Comparison of ENCODE assay signal across 8 cellular contexts in the genomic region with DNA sequence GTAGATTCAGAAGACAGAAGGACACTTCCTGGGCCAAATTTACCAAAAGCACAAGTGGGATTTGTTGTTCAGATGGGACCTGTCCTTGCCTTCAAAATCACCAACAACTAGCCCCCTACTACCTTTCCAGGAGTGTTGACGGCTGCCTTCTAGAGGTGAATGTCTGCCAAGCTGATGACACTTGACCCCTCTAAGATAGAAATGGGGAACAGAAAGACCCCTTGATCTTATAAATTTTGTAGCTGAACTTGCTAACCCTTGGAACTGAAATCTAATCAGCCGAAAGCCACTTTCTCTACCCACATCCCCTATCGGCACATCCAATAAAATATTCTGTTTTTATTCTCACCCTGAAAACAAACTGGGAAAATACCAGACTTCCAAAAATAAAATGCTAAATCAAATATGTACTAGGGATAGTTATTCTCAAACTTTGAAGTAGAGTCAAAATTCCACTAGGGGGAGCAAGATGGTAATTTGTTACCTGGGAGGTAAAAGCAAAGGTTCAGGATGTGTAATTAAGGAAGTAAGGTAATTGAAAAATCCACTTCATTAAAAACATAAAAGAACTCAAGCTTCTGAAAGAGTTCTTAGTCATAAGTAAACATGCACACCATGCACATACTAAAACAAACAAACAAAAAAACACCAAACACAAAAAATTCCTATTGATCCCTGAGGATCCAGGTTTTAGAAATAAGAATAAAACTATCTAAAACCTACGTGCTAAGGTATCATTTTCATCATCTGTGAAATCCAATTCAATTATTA.
A peak's percentile ranks its signal among the peaks of the same experiment; 100 is the strongest.
DNase-seq lines count a peak whose midpoint lies in the region; ATAC-seq and TF ChIP-seq lines count a peak whose summit lies in the region.

No MANE protein-coding gene starts in this region.

- H3K9me3 ChIP-seq in H9 (ENCODE audit: control insufficient read depth, low read depth, low read length) (no peaks in the 10 kb centered on the region), right atrium auricular region (no peaks in the 10 kb centered on the region), spleen (no peaks in the 10 kb centered on the region)

- no peak overlapping the region for H2AK5ac ChIP-seq in H9 (ENCODE audit: insufficient read length, low read length)

- no peak overlapping the region for H2BK120ac ChIP-seq in H9 (ENCODE audit: low read depth, low read length, poor library complexity, severe bottlenecking)

- no peaks in the 10 kb centered on the region for H4K20me1 ChIP-seq in H9 (ENCODE audit: control insufficient read depth, insufficient read depth, insufficient read length)

- DNase-seq in activated CD4-positive, alpha-beta T cell treated with anti-CD3 and anti-CD28 coated beads, Interleukin-2, amount 10 ng/mL, durations not matched to agents 7 days and 5 days, result peak; percentile 41
- DNase-seq in activated CD4-positive, alpha-beta T cell treated with anti-CD3 and anti-CD28 coated beads for 4 hours, result no peak
- no peak for DNase-seq in H9
- peak; percentile 62 for DNase-seq in NCI-H2029 treated with DMSO at 0.1 percent for 48 hours (lab: John Stamatoyannopoulos, UW)
- no peak for DNase-seq in activated naive CD4-positive, alpha-beta T cell treated with anti-CD3 and anti-CD28 coated beads, Interleukin-2, amount 50 U/mL, for 72 hours (ENCODE audit: low spot score in 2 of 2)
- no peak for DNase-seq in right atrium auricular region (ENCODE audit: low spot score)
- no peak for DNase-seq in spleen
- no peak for DNase-seq in Ammon's horn (ENCODE audit: low spot score)

- H4K8ac ChIP-seq in H9 (replicated peaks; ENCODE audit: insufficient read length, low read depth, low read length), result no peak overlapping the region

- H3K27me3 ChIP-seq in H9 (ENCODE audit: insufficient read depth, low read length) (no peaks in the 10 kb centered on the region), right atrium auricular region (no peaks in the 10 kb centered on the region), spleen (replicated peaks in 1 of 7) (no peaks in the 10 kb centered on the region)

- H3K79me2 ChIP-seq in H9 (ENCODE audit: insufficient read depth, low read length), result no peaks in the 10 kb centered on the region

- no peak overlapping the region for H3K14ac ChIP-seq in H9 (ENCODE audit: insufficient read depth, low read length)

- WGBS in H9 (ENCODE audit: extremely low coverage, insufficient read length, low lambda C conversion rate), result no CpG with 5 or more reads among the region's 4 CpGs
- WGBS in spleen, 5 donors, result 32 to 54% (median 44%) methylated on average over 4 of the region's 4 CpGs

- peaks cover 79% of the 10 kb centered on the region for H3K4me1 Mint-ChIP-seq in activated CD4-positive, alpha-beta T cell treated with anti-CD3 and anti-CD28 coated beads, Interleukin-2, amount 10 ng/mL, durations not matched to agents 7 days and 5 days
- peaks cover 5 to 10% of the 10 kb centered on the region in 2 experiments; a peak in 2 of 4 replicates for H3K4me1 Mint-ChIP-seq in H9

- no peak overlapping the region for H2AFZ ChIP-seq in H9 (ENCODE audit: low read length)

- TF ChIP-seq CTCF in H9 (conservative IDR thresholded peaks at IDR 0.05) (peak; percentile 81), right atrium auricular region (IDR thresholded peaks at IDR 0.05) (peak; percentile 58 to 81), spleen (IDR thresholded peaks at IDR 0.05 in 8 of 11, conservative IDR thresholded peaks at IDR 0.05 in 3 of 11) (peak; percentile 59 to 82 (median 76))

- H2BK15ac ChIP-seq in H9 (ENCODE audit: low read depth, low read length), result no peak overlapping the region

- H3K4ac ChIP-seq in H9 (ENCODE audit: low read depth, low read length), result no peak overlapping the region

- H3K56ac ChIP-seq in H9 (ENCODE audit: insufficient read length, low read depth, low read length), result no peak overlapping the region

- H3K4me3 ChIP-seq in right atrium auricular region (no peak overlapping the region), spleen (no peak overlapping the region)

- H2BK20ac ChIP-seq in H9 (ENCODE audit: low read depth, low read length, poor library complexity, severe bottlenecking), result no peak overlapping the region

- H2BK12ac ChIP-seq in H9 (ENCODE audit: insufficient read length, low read depth, low read length), result no peak overlapping the region

- H3K9ac ChIP-seq in H9 (ENCODE audit: extremely low read depth, insufficient read length, low read length), result no peak overlapping the region

- H3K18ac ChIP-seq in H9 (ENCODE audit: insufficient read length, low read depth, low read length), result no peak overlapping the region

- no peak overlapping the region for H3T11ph ChIP-seq in H9 (ENCODE audit: low read length)

- H3K4me2 ChIP-seq in H9 (ENCODE audit: insufficient read depth, insufficient read length, low read length), result no peak overlapping the region

- H4K91ac ChIP-seq in H9 (ENCODE audit: insufficient read length, low read depth, low read length), result no peak overlapping the region

- peak overlapping the region; percentile 4 for H3K4me3 Mint-ChIP-seq in activated CD4-positive, alpha-beta T cell treated with anti-CD3 and anti-CD28 coated beads, Interleukin-2, amount 10 ng/mL, durations not matched to agents 7 days and 5 days
- H3K4me3 Mint-ChIP-seq in H9, result no peak overlapping the region

- CTCF ChIA-PET in activated CD4-positive, alpha-beta T cell treated with anti-CD3 and anti-CD28 coated beads, Interleukin-2, amount 10 ng/mL, durations not matched to agents 7 days and 5 days (lab: Charles Lee), result interaction anchor here (0.9 to 2.2 kb wide), 12 partner anchors 13 to 187 kb away, joined by 3 to 8 read pairs (median 4); no protein-coding TSS in a partner anchor

- no peaks in the 10 kb centered on the region for H3K79me1 ChIP-seq in H9 (ENCODE audit: insufficient read depth, low read depth, low read length, poor library complexity, severe bottlenecking)

- no peaks in the 10 kb centered on the region for H3K23me2 ChIP-seq in H9 (ENCODE audit: insufficient read length, low read depth, low read length, poor library complexity, severe bottlenecking)

- POLR2A ChIA-PET in activated CD4-positive, alpha-beta T cell treated with anti-CD3 and anti-CD28 coated beads, Interleukin-2, amount 10 ng/mL, durations not matched to agents 7 days and 5 days (lab: Charles Lee), result interaction anchor here (0.6 to 0.9 kb wide), 2 partner anchors 46 to 117 kb away, joined by 3 to 5 read pairs; no protein-coding TSS in a partner anchor

- ATAC-seq in activated naive CD4-positive, alpha-beta T cell treated with anti-CD3 and anti-CD28 coated beads, Interleukin-2, amount 50 U/mL, for 72 hours, result peak; percentile 48 to 52

- no peaks in the 10 kb centered on the region for H3K27me3 Mint-ChIP-seq in activated CD4-positive, alpha-beta T cell treated with anti-CD3 and anti-CD28 coated beads, Interleukin-2, amount 10 ng/mL, durations not matched to agents 7 days and 5 days
- H3K27me3 Mint-ChIP-seq in H9 (ENCODE audit: low read depth), result no peaks in the 10 kb centered on the region; the same call in 1 of the 2 replicates

- no peak overlapping the region for H2BK5ac ChIP-seq in H9 (ENCODE audit: insufficient read length, low read length)

- peak overlapping the region; percentile 58 for H3K27ac Mint-ChIP-seq in activated CD4-positive, alpha-beta T cell treated with anti-CD3 and anti-CD28 coated beads, Interleukin-2, amount 10 ng/mL, durations not matched to agents 7 days and 5 days
- no peak overlapping the region; a peak in 1 of 7 replicates for H3K27ac Mint-ChIP-seq in H9
- H3K27ac Mint-ChIP-seq in activated naive CD4-positive, alpha-beta T cell treated with anti-CD3 and anti-CD28 coated beads, Interleukin-2, amount 50 U/mL, for 72 hours, result peak overlapping the region; percentile 67 to 83

- no peaks in the 10 kb centered on the region for H3K9me3 Mint-ChIP-seq in activated CD4-positive, alpha-beta T cell treated with anti-CD3 and anti-CD28 coated beads, Interleukin-2, amount 10 ng/mL, durations not matched to agents 7 days and 5 days
- no peaks in the 10 kb centered on the region for H3K9me3 Mint-ChIP-seq in H9
- no peaks in the 10 kb centered on the region for H3K9me3 Mint-ChIP-seq in activated naive CD4-positive, alpha-beta T cell treated with anti-CD3 and anti-CD28 coated beads, Interleukin-2, amount 50 U/mL, for 72 hours

- no peak overlapping the region for H4K5ac ChIP-seq in H9 (ENCODE audit: insufficient read length, low read depth, low read length)

- no peak for TF ChIP-seq POLR2A in spleen (IDR thresholded peaks at IDR 0.05)

- no peak overlapping the region for H3K23ac ChIP-seq in H9 (ENCODE audit: insufficient read length, low read depth, low read length)

- intact Hi-C loops in spleen (cut with DNase I; ENCODE audit: low total_unique reads), result loop anchor here (5.0 kb wide), 1 partner anchor 121 kb away; a partner anchor contains a TSS

- H3K36me3 ChIP-seq in right atrium auricular region (no peaks in the 10 kb centered on the region), spleen (peaks cover 0 to 7% (median 0%) of the 10 kb centered on the region in 6 donors)

- peaks cover 21% of the 10 kb centered on the region for H3K36me3 Mint-ChIP-seq in activated CD4-positive, alpha-beta T cell treated with anti-CD3 and anti-CD28 coated beads, Interleukin-2, amount 10 ng/mL, durations not matched to agents 7 days and 5 days (ENCODE audit: low read depth)
- no peaks in the 10 kb centered on the region for H3K36me3 Mint-ChIP-seq in H9 (ENCODE audit: insufficient read depth in 1 of 3, low read depth in 3 of 3)
- peaks cover 0 to 12% of the 10 kb centered on the region in 2 donors for H3K36me3 Mint-ChIP-seq in activated naive CD4-positive, alpha-beta T cell treated with anti-CD3 and anti-CD28 coated beads, Interleukin-2, amount 50 U/mL, for 72 hours

- no peaks in the 10 kb centered on the region for H3K4me1 ChIP-seq in H9 (ENCODE audit: insufficient read depth, low read length)
- peaks cover 0 to 10% of the 10 kb centered on the region in 2 donors for H3K4me1 ChIP-seq in right atrium auricular region
- H3K4me1 ChIP-seq in spleen, result peaks cover 19 to 93% (median 50%) of the 10 kb centered on the region in 6 donors

- H3K27ac ChIP-seq in H9 (ENCODE audit: insufficient read length, low read depth, low read length) (no peak overlapping the region), right atrium auricular region (no peak overlapping the region), spleen (peak overlapping the region in 6 of 8 donors; percentile 13 to 75 (median 53))

Comparison
In these comparisons a context has a peak if more than half of its experiments do, and no peak if none do; other contexts are left out.
1. DNase-seq: peak in activated CD4-positive, alpha-beta T cell treated with anti-CD3 and anti-CD28 coated beads, Interleukin-2, amount 10 ng/mL, durations not matched to agents 7 days and 5 days (single experiment) and NCI-H2029 treated with DMSO at 0.1 percent for 48 hours (single experiment); none in activated CD4-positive, alpha-beta T cell treated with anti-CD3 and anti-CD28 coated beads for 4 hours (0 of 2), H9 (single experiment), activated naive CD4-positive, alpha-beta T cell treated with anti-CD3 and anti-CD28 coated beads, Interleukin-2, amount 50 U/mL, for 72 hours (0 of 2), right atrium auricular region (single experiment), spleen (single experiment) and Ammon's horn (single experiment).
2. H3K27ac Mint-ChIP-seq: peak in activated CD4-positive, alpha-beta T cell treated with anti-CD3 and anti-CD28 coated beads, Interleukin-2, amount 10 ng/mL, durations not matched to agents 7 days and 5 days (single experiment) and activated naive CD4-positive, alpha-beta T cell treated with anti-CD3 and anti-CD28 coated beads, Interleukin-2, amount 50 U/mL, for 72 hours (2 of 2); none in H9 (0 of 3).
3. H3K27ac ChIP-seq: peak in spleen (6 of 8); none in H9 (single experiment) and right atrium auricular region (0 of 2).
4. Peak in every context shown above with its lines, with median percentiles within 50 percentile points of each other: CTCF ChIP-seq.